21 cellular contexts compared by ENCODE assay signal in genomic region chr2:209680596-209680995, GRCh38.
"Had no signal": no experiment of that assay in that cellular context is flagged by ENCODE, and none has a peak within 500 bp of the region (broad histone marks: within the 10 kb centered on the region; RNA-seq: fewer than 3 reads in every experiment).

No MANE protein-coding gene starts in this region.

- ATAC-seq: natural killer cell treated with Interleukin-12 subunit alpha and Interleukin-12 subunit beta and Interleukin-15 and Interleukin-18, amount 100 ng/mL, for 72 hours; psoas muscle; right cardiac atrium; right lobe of liver; stimulated activated effector memory CD8-positive, alpha-beta T cell treated with anti-CD3 and anti-CD28 coated beads, Interleukin-12 subunit alpha, Interleukin-12 subunit beta, amount 100 ng/mL, for 72 hours; stimulated activated naive B cell treated with anti-CD40 and anti-IgM and Interleukin-4, amounts not matched to agents 10 μg/mL and 1 μg/mL and 100 μg/mL, for 72 hours had no signal

- DNase-seq: nephron progenitor cell; occipital lobe; ovary; posterior cingulate gyrus; psoas muscle; right cardiac atrium; right lobe of liver; sigmoid colon; small intestine; stimulated activated CD4-positive, alpha-beta T cell treated with anti-CD3 and anti-CD28 coated beads, Interleukin-15, amount 100 ng/mL, for 24 hours; stimulated activated CD4-positive, alpha-beta T cell treated with anti-CD3 and anti-CD28 coated beads, Interleukin-2, amount 100 ng/mL, for 24 hours; stimulated activated CD4-positive, alpha-beta T cell treated with anti-CD3 and anti-CD28 coated beads, Interleukin-2, amount 100 ng/mL, for 48 hours; stimulated activated CD4-positive, alpha-beta T cell treated with anti-CD3 and anti-CD28 coated beads, Interleukin-4, amount 100 ng/mL, for 24 hours; stimulated activated naive B cell treated with anti-CD40 and anti-IgM and Interleukin-4, amounts not matched to agents 10 μg/mL and 1 μg/mL and 100 μg/mL, for 72 hours; stimulated activated naive CD4-positive, alpha-beta T cell treated with Interleukin-2 at 50 U/mL for 16 hours; stomach; thyroid gland; trophoblast cell; upper lobe of left lung had no signal
